ENCODE assay signal across 8 cellular contexts in genomic region chr1:48471603-48472576, GRCh38. TPM values are rescaled to one million over a fixed set of nuclear protein-coding genes. Genes with fewer than 3 reads are reported as not detected.
A peak's percentile ranks its signal among the peaks of the same experiment; 100 is the strongest.
DNase-seq lines count a peak whose midpoint lies in the region; ATAC-seq and TF ChIP-seq lines count a peak whose summit lies in the region.

SPATA6 (minus strand) TSS chr1:48472204; CDS start chr1:48472008, 196 bp downstream.

- DNase-seq in D341Med (ENCODE audit: low spot score) (peak; percentile 98), HuH-7 (ENCODE audit: low spot score) (peak; percentile 90), Panc1 (ENCODE audit: low read depth, low spot score) (peak; percentile 78), fibroblast of peridontal ligament (ENCODE audit: extremely low read depth) (peak; percentile 93)
- DNase-seq in activated T-helper 9 cell treated with anti-CD3 and anti-CD28 coated beads, Interleukin-2, amount 50 U/mL, for 16 hours (ENCODE audit: low read depth): peak; percentile 89
- peak; percentile 86 to 95 (median 91) for DNase-seq in naive thymus-derived CD4-positive, alpha-beta T cell
- peak; percentile 87 to 90 for DNase-seq in stimulated activated CD8-positive, alpha-beta memory T cell treated with anti-CD3 and anti-CD28 coated beads, Interleukin-7, amount 100 ng/mL, for 4 hours (ENCODE audit: low read depth in 2 of 2)

- BruUV-seq in Panc1 (replicated peaks; lab: Mats Ljungman, UMichigan): no TSS peak

- H3K27me3 Mint-ChIP-seq in naive thymus-derived CD4-positive, alpha-beta T cell: peaks cover 0 to 27% (median 0%) of the 10 kb centered on the region in 5 donors

- in situ Hi-C loops in Panc1 (cut with HindIII; ENCODE audit: low pct_unique_long_range_greater_than_20kb, low sequenced_read_pairs): no loop called here

- H3K27ac Mint-ChIP-seq in naive thymus-derived CD4-positive, alpha-beta T cell: peak within 1 kb of the TSS; percentile 61 to 92 (median 88)

- TF ChIP-seq CTCF in Panc1 (IDR thresholded peaks at IDR 0.05): peak; percentile 14

- no peaks in the 10 kb centered on the region for H3K36me3 Mint-ChIP-seq in naive thymus-derived CD4-positive, alpha-beta T cell

- H3K36me3 ChIP-seq in Panc1 (ENCODE audit: control insufficient read depth, insufficient read depth, low read length): no peaks in the 10 kb centered on the region; the same call in 1 of the 2 replicates
- no peaks in the 10 kb centered on the region for H3K36me3 ChIP-seq in naive thymus-derived CD4-positive, alpha-beta T cell (ENCODE audit: control insufficient read depth in 2 of 3, insufficient read depth in 3 of 3, low read length in 3 of 3)

- ATAC-seq in GM21529 (IDR thresholded peaks at IDR 0.05; ENCODE audit: unreplicated experiment): peak; percentile 99
- ATAC-seq in Panc1: peak; percentile 94
- peak; percentile 97 for ATAC-seq in naive thymus-derived CD4-positive, alpha-beta T cell

- intact Hi-C loops in Panc1 (cut with micrococcal nuclease; ENCODE audit: unreplicated experiment): no loop called here
- intact Hi-C loops in naive thymus-derived CD4-positive, alpha-beta T cell (cut with micrococcal nuclease): loop anchor here (2.0 to 5.0 kb wide), 4 partner anchors 27 to 1755 kb away; partner anchors contain the start of genes BEND5 (in 2 of the 2) and EFCAB14 (in 1 of the 2)

- H3K27ac ChIP-seq in Panc1 (ENCODE audit: low read length): peak within 1 kb of the TSS; percentile 93
- peak within 1 kb of the TSS; percentile 75 for H3K27ac ChIP-seq in naive thymus-derived CD4-positive, alpha-beta T cell (ENCODE audit: low read depth, low read length)

- peaks cover 13% of the 10 kb centered on the region for H3K4me1 ChIP-seq in Panc1 (ENCODE audit: control insufficient read depth, insufficient read depth, low read length)
- H3K4me1 ChIP-seq in naive thymus-derived CD4-positive, alpha-beta T cell (ENCODE audit: control insufficient read depth in 2 of 2, insufficient read depth in 2 of 2, low read length in 2 of 2): peaks cover 6 to 23% of the 10 kb centered on the region in 2 donors

- CTCF ChIA-PET in Panc1 (lab: Charles Lee): interaction anchor here (0.6 to 2.3 kb wide), 3 partner anchors 27 to 73 kb away, joined by 4 to 18 read pairs (median 5); no protein-coding TSS in a partner anchor
- CTCF ChIA-PET in naive thymus-derived CD4-positive, alpha-beta T cell (lab: Charles Lee): interaction anchor here (0.8 kb wide), 1 partner anchor 9 kb away, joined by 3 read pairs; no protein-coding TSS in a partner anchor

- peak within 1 kb of the TSS; percentile 83 to 96 (median 92) for H3K4me3 Mint-ChIP-seq in naive thymus-derived CD4-positive, alpha-beta T cell

- peaks cover 22 to 42% (median 32%) of the 10 kb centered on the region in 7 donors for H3K4me1 Mint-ChIP-seq in naive thymus-derived CD4-positive, alpha-beta T cell

- peak within 1 kb of the TSS; percentile 82 to 88 for H3K4me3 ChIP-seq in Panc1 (ENCODE audit: low read depth in 2 of 2, low read length in 2 of 2)
- peak within 1 kb of the TSS; percentile 82 for H3K4me3 ChIP-seq in naive thymus-derived CD4-positive, alpha-beta T cell (ENCODE audit: low read length)

- H3K27me3 ChIP-seq in Panc1 (ENCODE audit: control insufficient read depth, insufficient read depth, low read length): no peaks in the 10 kb centered on the region
- no peaks in the 10 kb centered on the region for H3K27me3 ChIP-seq in naive thymus-derived CD4-positive, alpha-beta T cell (ENCODE audit: control insufficient read depth in 2 of 2, insufficient read depth in 2 of 2, low read length in 2 of 2)

- no peaks in the 10 kb centered on the region for H3K9me3 ChIP-seq in Panc1 (ENCODE audit: control insufficient read depth, insufficient read depth, low read depth, low read length)
- H3K9me3 ChIP-seq in naive thymus-derived CD4-positive, alpha-beta T cell (ENCODE audit: control insufficient read depth in 2 of 3, low read length in 3 of 3): no peaks in the 10 kb centered on the region

- POLR2A ChIA-PET in Panc1 (lab: Charles Lee): interaction anchor here (0.6 to 1.0 kb wide), 6 partner anchors 9 to 820 kb away, joined by 3 to 16 read pairs (median 4); no protein-coding TSS in a partner anchor
- POLR2A ChIA-PET in naive thymus-derived CD4-positive, alpha-beta T cell (lab: Charles Lee): no interaction called here

- peaks cover 0 to 6% (median 0%) of the 10 kb centered on the region in 11 donors for H3K9me3 Mint-ChIP-seq in naive thymus-derived CD4-positive, alpha-beta T cell

RNA-seq across cellular contexts. Expression of gene SPATA6, which starts in this region (rescaled TPM):
- total RNA-seq in Panc1 (2021; ENCODE audit: unreplicated experiment): 18.2 TPM
- 9.1 TPM for polyA plus RNA-seq in Panc1 (2012; ENCODE audit: insufficient read length)
- total RNA-seq in naive thymus-derived CD4-positive, alpha-beta T cell: 10 to 100 TPM in 1 of 5 experiments, 1 to 10 TPM in 4; 1.0 to 11.2 (median 5.4) TPM
- 1 to 10 TPM; 2.4 TPM for polyA plus RNA-seq in naive thymus-derived CD4-positive, alpha-beta T cell

Comparison
In these comparisons a context has a peak if more than half of its experiments do, and no peak if none do; other contexts are left out.
1. Peak in every context shown above with its lines: DNase-seq, ATAC-seq, H3K4me3 ChIP-seq and H3K27ac ChIP-seq.